16 cellular contexts compared by ENCODE assay signal in genomic region chr10:4781955-4782354, GRCh38.
"Had no signal": no experiment of that assay in that cellular context is flagged by ENCODE, and none has a peak within 500 bp of the region (broad histone marks: within the 10 kb centered on the region; RNA-seq: fewer than 3 reads in every experiment).

No MANE protein-coding gene starts in this region.

- DNase-seq: activated CD4-positive, alpha-beta T cell treated with anti-CD3 and anti-CD28 coated beads for 1 hour; activated gamma-delta T cell treated with Interleukin-2 at 50 U/mL for 16 hours; adrenal gland; dorsolateral prefrontal cortex; retina; stimulated activated naive B cell treated with anti-CD40 and anti-IgM and Interleukin-4, amounts not matched to agents 10 μg/mL and 1 μg/mL and 100 μg/mL, for 72 hours; tibial artery; WERI-Rb-1 had no signal

- H3K79me2 ChIP-seq: parathyroid adenoma had no signal

- FAIRE-seq: colon had no signal

- H3K4me3 ChIP-seq: adrenal gland, dorsolateral prefrontal cortex, lung, tibial artery had no signal

- H3K4me3 Mint-ChIP-seq: mesothelial cell of epicardium; natural killer cell treated with Interleukin-12 subunit alpha and Interleukin-12 subunit beta and Interleukin-15 and Interleukin-18, amount 100 ng/mL, for 72 hours; stimulated activated naive B cell treated with anti-CD40 and anti-IgM and Interleukin-4, amounts not matched to agents 10 μg/mL and 1 μg/mL and 100 μg/mL, for 72 hours had no signal

- H3K4me1 ChIP-seq: adrenal gland, parathyroid adenoma, tibial artery had no signal

- H3K36me3 ChIP-seq: adrenal gland, neutrophil, tibial artery, WERI-Rb-1 had no signal

- H3K27ac ChIP-seq: adrenal gland, dorsolateral prefrontal cortex, neutrophil, parathyroid adenoma, tibial artery, WERI-Rb-1 had no signal

- H2AFZ ChIP-seq: parathyroid adenoma had no signal

- ATAC-seq: activated naive CD4-positive, alpha-beta T cell treated with anti-CD3 and anti-CD28 coated beads, Interleukin-2, amount 50 U/mL, for 72 hours; left lobe of liver; natural killer cell treated with Interleukin-12 subunit alpha and Interleukin-12 subunit beta and Interleukin-15 and Interleukin-18, amount 100 ng/mL, for 72 hours; stimulated activated naive B cell treated with anti-CD40 and anti-IgM and Interleukin-4, amounts not matched to agents 10 μg/mL and 1 μg/mL and 100 μg/mL, for 72 hours had no signal

- H3K36me3 Mint-ChIP-seq: activated naive CD4-positive, alpha-beta T cell treated with anti-CD3 and anti-CD28 coated beads, Interleukin-2, amount 50 U/mL, for 72 hours; mesothelial cell of epicardium; natural killer cell treated with Interleukin-12 subunit alpha and Interleukin-12 subunit beta and Interleukin-15 and Interleukin-18, amount 100 ng/mL, for 72 hours; stimulated activated naive B cell treated with anti-CD40 and anti-IgM and Interleukin-4, amounts not matched to agents 10 μg/mL and 1 μg/mL and 100 μg/mL, for 72 hours had no signal

- H3K9me3 ChIP-seq: adrenal gland, neutrophil, tibial artery had no signal

- H3K9ac ChIP-seq: parathyroid adenoma had no signal

- H3K4me1 Mint-ChIP-seq: stimulated activated naive B cell treated with anti-CD40 and anti-IgM and Interleukin-4, amounts not matched to agents 10 μg/mL and 1 μg/mL and 100 μg/mL, for 72 hours had no signal

- H3K27me3 ChIP-seq: adrenal gland had no signal

- H3K27ac Mint-ChIP-seq: activated naive CD4-positive, alpha-beta T cell treated with anti-CD3 and anti-CD28 coated beads, Interleukin-2, amount 50 U/mL, for 72 hours; mesothelial cell of epicardium; natural killer cell treated with Interleukin-12 subunit alpha and Interleukin-12 subunit beta and Interleukin-15 and Interleukin-18, amount 100 ng/mL, for 72 hours; stimulated activated naive B cell treated with anti-CD40 and anti-IgM and Interleukin-4, amounts not matched to agents 10 μg/mL and 1 μg/mL and 100 μg/mL, for 72 hours had no signal

- H3K9me3 Mint-ChIP-seq: activated naive CD4-positive, alpha-beta T cell treated with anti-CD3 and anti-CD28 coated beads, Interleukin-2, amount 50 U/mL, for 72 hours; natural killer cell treated with Interleukin-12 subunit alpha and Interleukin-12 subunit beta and Interleukin-15 and Interleukin-18, amount 100 ng/mL, for 72 hours; stimulated activated naive B cell treated with anti-CD40 and anti-IgM and Interleukin-4, amounts not matched to agents 10 μg/mL and 1 μg/mL and 100 μg/mL, for 72 hours had no signal
